Comparison of ENCODE assay signal across 17 cellular contexts in the genomic region with DNA sequence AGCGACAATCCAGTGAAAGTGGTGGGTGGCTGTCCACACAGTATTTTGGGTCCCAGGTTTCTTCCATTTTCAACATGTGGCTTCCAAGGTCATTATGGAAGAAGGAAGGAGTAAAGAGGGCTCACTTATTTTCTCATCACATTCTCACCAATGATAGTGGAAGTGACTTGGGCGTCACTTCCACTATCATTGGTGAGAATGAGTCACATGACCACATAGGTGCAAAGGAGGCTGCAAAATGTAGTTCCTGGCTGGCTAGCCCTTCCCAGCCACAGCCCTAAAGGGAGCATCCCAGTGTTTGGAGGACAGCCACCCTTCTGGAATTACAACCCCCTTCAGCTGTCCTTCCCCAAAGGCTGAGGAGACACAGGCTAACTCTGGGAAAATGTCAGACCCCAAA.
DNase-seq lines count a peak whose midpoint lies in the region; ATAC-seq, FAIRE-seq and TF ChIP-seq lines count a peak whose summit lies in the region.
"Had no signal": no experiment of that assay in that cellular context is flagged by ENCODE, and none has a peak within 500 bp of the region (broad histone marks: within the 10 kb centered on the region; RNA-seq: fewer than 3 reads in every experiment).

No MANE protein-coding gene starts in this region.

- H4K91ac ChIP-seq in H1 (replicated peaks; ENCODE audit: insufficient read length, low read length) (no peak overlapping the region), neuronal stem cell (ENCODE audit: low read depth, low read length, poor library complexity) (no peak overlapping the region)

- TF ChIP-seq EP300 in H1 (IDR thresholded peaks at IDR 0.05; ENCODE audit: borderline replicate concordance in 1 of 2, low read depth in 2 of 2, low read length in 2 of 2) = no peak

- H3K14ac ChIP-seq in H1 (ENCODE audit: insufficient read length) (no peak overlapping the region), neuronal stem cell (ENCODE audit: low read length) (no peak overlapping the region)

- no peak overlapping the region for H2AK5ac ChIP-seq in H1 (ENCODE audit: low read depth, low read length)
- H2AK5ac ChIP-seq in neuronal stem cell (ENCODE audit: low read depth, low read length) = no peak overlapping the region

- H3K27ac ChIP-seq in H1 (ENCODE audit: low read depth, low read length) (no peak overlapping the region), neuronal stem cell (replicated peaks; ENCODE audit: low read length) (no peak overlapping the region), spleen (no peak overlapping the region)
- H3K27ac ChIP-seq: GM23248 had no signal

- H3K4ac ChIP-seq in H1 (replicated peaks; ENCODE audit: insufficient read length, low read depth, low read length) = no peak overlapping the region
- no peak overlapping the region for H3K4ac ChIP-seq in neuronal stem cell (ENCODE audit: low read length)

- intact Hi-C loops in spleen (cut with DNase I; ENCODE audit: low total_unique reads) = no loop called here

- H3K9me3 ChIP-seq in Loucy (ENCODE audit: insufficient read depth, low read depth, low read length) = 0 out of 2 replicates have a peak, but pooled peaks cover 3% of the 10 kb centered on the region
- no peaks in the 10 kb centered on the region for H3K9me3 ChIP-seq in H1 (ENCODE audit: insufficient read depth in 2 of 2, low read depth in 1 of 2, low read length in 1 of 2)
- peaks cover 0 to 24% of the 10 kb centered on the region in 2 donors for H3K9me3 ChIP-seq in neuronal stem cell (replicated peaks in 1 of 2; ENCODE audit: control insufficient read depth in 2 of 2, insufficient read depth in 1 of 2, low read depth in 1 of 2, low read length in 2 of 2)
- peaks cover 0 to 8% (median 0%) of the 10 kb centered on the region in 8 donors for H3K9me3 ChIP-seq in spleen

- no peaks in the 10 kb centered on the region for H3K9me2 ChIP-seq in Loucy (replicated peaks; ENCODE audit: low read depth, low read length)

- H2BK5ac ChIP-seq in H1 (ENCODE audit: low read depth, low read length) (no peak overlapping the region), neuronal stem cell (ENCODE audit: low read length) (no peak overlapping the region)

- H2BK12ac ChIP-seq in H1 (ENCODE audit: low read depth, low read length) (no peak overlapping the region), neuronal stem cell (ENCODE audit: low read length) (no peak overlapping the region)

- no peak overlapping the region; the same call in 1 of the 2 replicates for H3K18ac ChIP-seq in H1 (ENCODE audit: extremely low read depth, low read length)
- peak overlapping the region; percentile 78 for H3K18ac ChIP-seq in neuronal stem cell (ENCODE audit: low read length)

- H3F3A ChIP-seq in Loucy (ENCODE audit: low read depth) = no peaks in the 10 kb centered on the region

- H3K4me1 ChIP-seq in Loucy (ENCODE audit: insufficient read depth, low read length, poor library complexity, severe bottlenecking) = no peaks in the 10 kb centered on the region
- H3K4me1 ChIP-seq in H1 (replicated peaks in 1 of 4; ENCODE audit: control insufficient read depth in 3 of 4, insufficient read depth in 4 of 4, low read length in 3 of 4) = peaks cover 10 to 32% (median 21%) of the 10 kb centered on the region in 4 experiments
- peaks cover 32 to 40% of the 10 kb centered on the region in 2 donors for H3K4me1 ChIP-seq in neuronal stem cell (ENCODE audit: control insufficient read depth in 2 of 2, insufficient read depth in 1 of 2, low read depth in 1 of 2, low read length in 2 of 2)
- H3K4me1 ChIP-seq in spleen = peaks cover 0 to 51% (median 10%) of the 10 kb centered on the region in 6 donors

- no peak overlapping the region for H3K56ac ChIP-seq in H1 (replicated peaks; ENCODE audit: insufficient read length, low read depth, low read length)

- H2AFZ ChIP-seq in Loucy (ENCODE audit: low read length) = peak overlapping the region; percentile 59; the same call in 1 of the 2 replicates
- no peak overlapping the region for H2AFZ ChIP-seq in H1 (ENCODE audit: low read length)
- no peak overlapping the region for H2AFZ ChIP-seq in neuronal stem cell (ENCODE audit: low read length)
- H2AFZ ChIP-seq: GM23248 had no signal

- H3K79me1 ChIP-seq in H1 (ENCODE audit: low read depth, low read length) (no peaks in the 10 kb centered on the region), neuronal stem cell (ENCODE audit: low read depth, low read length) (peaks cover 13% of the 10 kb centered on the region)

- H3K79me2 ChIP-seq in Loucy (ENCODE audit: insufficient read depth, low read length) (no peaks in the 10 kb centered on the region), H1 (ENCODE audit: control insufficient read depth in 1 of 2, insufficient read depth in 2 of 2, low read length in 2 of 2) (no peaks in the 10 kb centered on the region)

- H3K9ac ChIP-seq in Loucy (ENCODE audit: low read depth, low read length, poor library complexity, severe bottlenecking) = no peak overlapping the region
- no peak overlapping the region for H3K9ac ChIP-seq in H1 (replicated peaks in 1 of 4; ENCODE audit: extremely low read depth in 1 of 4, low read depth in 3 of 4, low read length in 3 of 4)
- no peak overlapping the region for H3K9ac ChIP-seq in neuronal stem cell (ENCODE audit: low read depth, low read length, poor library complexity)
- H3K9ac ChIP-seq: GM23248 had no signal

- H3K36me3 Mint-ChIP-seq in T-cell = peaks cover 18% of the 10 kb centered on the region
- H3K36me3 Mint-ChIP-seq in activated naive CD4-positive, alpha-beta T cell treated with anti-CD3 and anti-CD28 coated beads, Interleukin-2, amount 10 ng/mL, durations not matched to agents 7 days and 5 days = peaks cover 1% of the 10 kb centered on the region

- H4K8ac ChIP-seq in H1 (ENCODE audit: extremely low read depth, insufficient read depth, low read length) (no peak overlapping the region), neuronal stem cell (ENCODE audit: low read depth, low read length) (no peak overlapping the region)

- no peaks in the 10 kb centered on the region for H4K20me1 ChIP-seq in Loucy (ENCODE audit: insufficient read depth, low read length, poor library complexity, severe bottlenecking)
- peaks cover 0 to 1% of the 10 kb centered on the region in 2 experiments for H4K20me1 ChIP-seq in H1 (replicated peaks in 1 of 2; ENCODE audit: control insufficient read depth in 1 of 2, insufficient read depth in 2 of 2, low read length in 2 of 2)

- DNase-seq in H1 (ENCODE audit: low read depth in 1 of 2, low spot score in 2 of 2) (no peak), neuronal stem cell (ENCODE audit: low spot score) (no peak), T-cell (no peak), spleen (no peak)
- DNase-seq in activated CD4-positive, CD25-positive, alpha-beta regulatory T cell (lab: John Stamatoyannopoulos, UW) = no peak
- no peak for DNase-seq in activated naive CD4-positive, alpha-beta T cell treated with anti-CD3 and anti-CD28 coated beads, Interleukin-2, amount 10 ng/mL, durations not matched to agents 7 days and 5 days
- DNase-seq: C1 segment of cervical spinal cord; Calu3; CD4-positive, alpha-beta memory T cell; COR-L47; DND-41 had no signal

- TF ChIP-seq CTCF in Loucy (conservative IDR thresholded peaks at IDR 0.05; ENCODE audit: low read length) (no peak), H1 (IDR thresholded peaks at IDR 0.05; ENCODE audit: control extremely low read depth in 1 of 3, insufficient read depth in 1 of 3, low read depth in 1 of 3, low read length in 3 of 3) (no peak), spleen (IDR thresholded peaks at IDR 0.05 in 8 of 11, conservative IDR thresholded peaks at IDR 0.05 in 3 of 11) (no peak)

- H3K27me3 ChIP-seq in Loucy (ENCODE audit: insufficient read depth, low read length, poor library complexity, severe bottlenecking) (no peaks in the 10 kb centered on the region), H1 (replicated peaks in 1 of 4; ENCODE audit: control insufficient read depth in 3 of 4, extremely low read depth in 1 of 4, insufficient read depth in 3 of 4, low read length in 3 of 4) (peaks cover 0 to 20% (median 8%) of the 10 kb centered on the region in 4 experiments; a peak in 5 of 7 replicates), neuronal stem cell (ENCODE audit: control insufficient read depth in 3 of 3, insufficient read depth in 3 of 3, low read depth in 1 of 3, low read length in 3 of 3) (no peaks in the 10 kb centered on the region), spleen (replicated peaks in 1 of 7) (no peaks in the 10 kb centered on the region)

- no peak overlapping the region for H4K5ac ChIP-seq in H1 (ENCODE audit: insufficient read length, low read depth, low read length)

- H3K9me3 Mint-ChIP-seq in T-cell = no peaks in the 10 kb centered on the region
- H3K9me3 Mint-ChIP-seq in activated naive CD4-positive, alpha-beta T cell treated with anti-CD3 and anti-CD28 coated beads, Interleukin-2, amount 10 ng/mL, durations not matched to agents 7 days and 5 days = no peaks in the 10 kb centered on the region
- H3K9me3 Mint-ChIP-seq: CD4-positive, alpha-beta memory T cell had no signal

- no peak overlapping the region for H3K4me3 Mint-ChIP-seq in T-cell
- H3K4me3 Mint-ChIP-seq in activated naive CD4-positive, alpha-beta T cell treated with anti-CD3 and anti-CD28 coated beads, Interleukin-2, amount 10 ng/mL, durations not matched to agents 7 days and 5 days = no peak overlapping the region
- H3K4me3 Mint-ChIP-seq: CD4-positive, alpha-beta memory T cell; H9 had no signal

- no peaks in the 10 kb centered on the region for H3K27me3 Mint-ChIP-seq in T-cell
- no peaks in the 10 kb centered on the region for H3K27me3 Mint-ChIP-seq in activated naive CD4-positive, alpha-beta T cell treated with anti-CD3 and anti-CD28 coated beads, Interleukin-2, amount 10 ng/mL, durations not matched to agents 7 days and 5 days
- H3K27me3 Mint-ChIP-seq: CD4-positive, alpha-beta memory T cell had no signal

- POLR2A ChIA-PET in H1 (lab: Charles Lee; ENCODE audit: partially characterized antibody) (interaction anchor here (1.1 kb wide), 1 partner anchor 14 kb away, joined by 3 read pairs; no protein-coding TSS in a partner anchor), T-cell (lab: Charles Lee) (no interaction called here)

- no peak for FAIRE-seq in H1 (lab: Jason Lieb, UNC)
- FAIRE-seq: G401.6, GM12878, GM19239 had no signal

- peak overlapping the region; percentile 40; the same call in 1 of the 2 replicates for H2BK20ac ChIP-seq in H1 (ENCODE audit: low read length)

- ATAC-seq in T-cell (replicated peaks in 1 of 4) = no peak

- H3K27ac Mint-ChIP-seq in T-cell = no peak overlapping the region
- H3K27ac Mint-ChIP-seq in activated naive CD4-positive, alpha-beta T cell treated with anti-CD3 and anti-CD28 coated beads, Interleukin-2, amount 10 ng/mL, durations not matched to agents 7 days and 5 days = no peak overlapping the region

- no peak for TF ChIP-seq POLR2A in H1 (IDR thresholded peaks at IDR 0.05; ENCODE audit: control extremely low read depth in 1 of 2, low read depth in 2 of 2, low read length in 2 of 2)
- no peak for TF ChIP-seq POLR2A in spleen (IDR thresholded peaks at IDR 0.05)

- H3K23me2 ChIP-seq in H1 (ENCODE audit: low read depth, low read length) = no peaks in the 10 kb centered on the region; the same call in none of the 2 replicates

- no peak overlapping the region for H3K4me2 ChIP-seq in Loucy (ENCODE audit: low read depth, low read length, poor library complexity, severe bottlenecking)
- no peak overlapping the region for H3K4me2 ChIP-seq in H1 (ENCODE audit: insufficient read depth in 1 of 2, low read depth in 2 of 2, low read length in 2 of 2)
- no peak overlapping the region for H3K4me2 ChIP-seq in neuronal stem cell (ENCODE audit: insufficient read depth, low read length, poor library complexity, severe bottlenecking)

- no peak overlapping the region for H2BK120ac ChIP-seq in H1 (replicated peaks; ENCODE audit: low read depth, low read length)
- H2BK120ac ChIP-seq in neuronal stem cell (ENCODE audit: low read depth, low read length) = no peak overlapping the region

- H3K36me3 ChIP-seq in Loucy (ENCODE audit: insufficient read depth, low read length) (no peaks in the 10 kb centered on the region), H1 (ENCODE audit: control insufficient read depth in 2 of 4, insufficient read depth in 4 of 4, low read length in 3 of 4) (no peaks in the 10 kb centered on the region), neuronal stem cell (replicated peaks in 1 of 2; ENCODE audit: control insufficient read depth in 2 of 2, insufficient read depth in 2 of 2, low read length in 2 of 2) (peaks cover 4% of the 10 kb centered on the region in 2 donors), spleen (no peaks in the 10 kb centered on the region)

- no peak for TF ChIP-seq RAD21 in H1 (IDR thresholded peaks at IDR 0.05 in 1 of 2, conservative IDR thresholded peaks at IDR 0.05 in 1 of 2; ENCODE audit: low read depth in 2 of 2, low read length in 2 of 2)

- peak overlapping the region; percentile 65; the same call in 1 of the 2 replicates for H2BK15ac ChIP-seq in H1 (ENCODE audit: low read length)
- H2BK15ac ChIP-seq in neuronal stem cell (ENCODE audit: low read length) = no peak overlapping the region

- WGBS in H1 (ENCODE audit: extremely low coverage in 1 of 2, insufficient coverage in 1 of 2, insufficient read length in 1 of 2, insufficient replicate concordance in 2 of 2, low coverage in 1 of 2, low lambda C conversion rate in 2 of 2, missing lambda C conversion rate in 1 of 2), 2 experiments = 42% methylated on average over 2 of the region's 2 CpGs; no CpG with 5 or more reads in 1 of the 2 experiments
- no CpG with 5 or more reads among the region's 2 CpGs for WGBS in neuronal stem cell (ENCODE audit: extremely low coverage in 2 of 2, insufficient read length in 2 of 2, insufficient replicate concordance in 1 of 2), 2 donors
- 44 to 68% (median 45%) methylated on average over 2 of the region's 2 CpGs for WGBS in spleen, 5 donors

- CTCF ChIA-PET in H1 (lab: Charles Lee; ENCODE audit: partially characterized antibody) = interaction anchor here (0.6 to 7.6 kb wide), 19 partner anchors 10 to 201 kb away, joined by 3 to 49 read pairs (median 4); no protein-coding TSS in a partner anchor
- CTCF ChIA-PET in T-cell (lab: Charles Lee) = no interaction called here
- CTCF ChIA-PET in activated naive CD4-positive, alpha-beta T cell treated with anti-CD3 and anti-CD28 coated beads, Interleukin-2, amount 10 ng/mL, durations not matched to agents 7 days and 5 days (lab: Charles Lee) = no interaction called here

- no peak overlapping the region for H3K4me3 ChIP-seq in Loucy (ENCODE audit: low read length, poor library complexity, severe bottlenecking)
- H3K4me3 ChIP-seq in H1 (ENCODE audit: extremely low read depth in 1 of 4, insufficient read depth in 2 of 4, low read depth in 3 of 4, low read length in 4 of 4) = no peak overlapping the region
- H3K4me3 ChIP-seq in neuronal stem cell (ENCODE audit: low read length in 2 of 2) = no peak overlapping the region
- no peak overlapping the region for H3K4me3 ChIP-seq in spleen
- H3K4me3 ChIP-seq: GM12878, GM23248 had no signal

- H3K23ac ChIP-seq in H1 (ENCODE audit: insufficient read length) = no peak overlapping the region
- H3K23ac ChIP-seq in neuronal stem cell (ENCODE audit: low read depth, low read length, poor library complexity) = no peak overlapping the region

- peaks cover 11 to 17% (median 11%) of the 10 kb centered on the region in 3 donors for H3K4me1 Mint-ChIP-seq in T-cell
- peaks cover 2% of the 10 kb centered on the region for H3K4me1 Mint-ChIP-seq in activated naive CD4-positive, alpha-beta T cell treated with anti-CD3 and anti-CD28 coated beads, Interleukin-2, amount 10 ng/mL, durations not matched to agents 7 days and 5 days
